8 cellular contexts compared by ENCODE assay signal in the genomic region with DNA sequence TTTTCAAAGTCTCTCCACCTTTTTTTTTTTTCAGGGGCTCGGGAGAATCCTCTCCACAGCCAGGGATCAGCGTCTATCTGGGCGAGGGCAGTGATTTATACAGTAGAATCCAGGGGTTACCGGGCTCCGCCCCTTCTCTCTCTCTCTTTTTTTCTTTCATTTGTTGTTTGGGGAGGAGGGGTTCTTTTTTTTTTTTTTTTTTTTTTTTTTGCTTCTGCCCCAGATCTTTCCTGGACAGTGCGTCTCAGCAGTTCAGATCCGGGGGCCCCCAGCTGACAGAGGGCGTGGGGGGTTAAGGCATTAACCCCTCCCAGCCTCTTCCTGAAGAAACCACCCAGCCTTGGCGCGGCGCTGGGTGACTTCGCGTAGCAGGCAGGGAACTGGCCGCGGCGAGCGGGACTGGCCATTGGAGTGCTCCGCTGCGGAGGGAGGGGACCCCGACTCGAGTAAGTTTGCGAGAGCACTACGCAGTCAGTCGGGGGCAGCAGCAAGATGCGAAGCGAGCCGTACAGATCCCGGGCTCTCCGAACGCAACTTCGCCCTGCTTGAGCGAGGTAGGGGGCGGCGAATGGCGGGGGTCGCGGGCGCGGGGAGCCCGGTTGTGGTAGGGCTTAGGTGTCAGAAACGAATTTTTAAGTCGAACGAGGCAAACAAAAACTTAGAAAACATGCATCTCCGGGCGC. TPM values are rescaled to one million over a fixed set of nuclear protein-coding genes. Genes with fewer than 3 reads are reported as not detected.
DNase-seq lines count a peak whose midpoint lies in the region; ATAC-seq, FAIRE-seq and TF ChIP-seq lines count a peak whose summit lies in the region.

S1PR1 (plus strand) TSS at position 474 of the 683 bp plus-strand sequence. CDS start 1,966 bp downstream, outside the sequence.

- DNase-seq in HT1080 (ENCODE audit: low read depth) (peak; percentile 81), activated B cell treated with CpG ODN at 0.5 μM for 24 hours (peak; percentile 61), kidney (peak; percentile 93), GM19238 (ENCODE audit: insufficient read length, low spot score) (no peak)
- peak; percentile 80 for DNase-seq in central memory CD4-positive, alpha-beta T cell
- DNase-seq in stimulated activated CD4-positive, alpha-beta T cell treated with anti-CD3 and anti-CD28 coated beads, Interleukin-15, amount 100 ng/mL, for 24 hours: peak; percentile 87

- H3K4me2 ChIP-seq in BLaER1: peak within 1 kb of the TSS; percentile 95

- peaks cover 54% of the 10 kb centered on the region for H3K36me3 Mint-ChIP-seq in activated B cell treated with CpG ODN at 0.5 μM for 24 hours (ENCODE audit: low read depth)

- peak within 1 kb of the TSS; percentile 98 for H3K4me3 Mint-ChIP-seq in activated B cell treated with CpG ODN at 0.5 μM for 24 hours

- intact Hi-C loops in activated B cell treated with CpG ODN at 0.5 μM for 24 hours (cut with micrococcal nuclease): loop anchor here (1.0 to 5.0 kb wide), 7 partner anchors 22 to 1104 kb away; partner anchors contain the start of genes SASS6 and TRMT13
- intact Hi-C loops in kidney (cut with DNase I): no loop called here

- H3K9me3 ChIP-seq in BLaER1: no peaks in the 10 kb centered on the region
- H3K9me3 ChIP-seq in kidney (ENCODE audit: control insufficient read depth in 1 of 2, low read length in 2 of 2): no peaks in the 10 kb centered on the region

- H3K4me1 ChIP-seq in BLaER1 (peaks cover 43% of the 10 kb centered on the region), kidney (ENCODE audit: control insufficient read depth in 1 of 2, insufficient read depth in 1 of 2, low read depth in 1 of 2, low read length in 2 of 2) (peaks cover 0 to 13% of the 10 kb centered on the region in 2 donors)

- H3K36me3 ChIP-seq in BLaER1 (peaks cover 14% of the 10 kb centered on the region), kidney (ENCODE audit: control insufficient read depth in 1 of 2, insufficient read depth in 2 of 2, low read length in 2 of 2) (no peaks in the 10 kb centered on the region)

- H3K27me3 ChIP-seq in BLaER1: peaks cover 35% of the 10 kb centered on the region

- POLR2A ChIA-PET in activated B cell treated with CpG ODN at 0.5 μM for 24 hours (lab: Charles Lee): interaction anchor here (0.6 to 5.7 kb wide), 49 partner anchors 9 to 950 kb away, joined by 3 to 154 read pairs (median 8); partner anchors contain the start of genes DPH5, EXTL2 and SLC30A7

- H4K20me1 ChIP-seq in BLaER1: 0 out of 2 replicates have a peak, but pooled peaks cover 12% of the 10 kb centered on the region

- ATAC-seq in GM19467 (IDR thresholded peaks at IDR 0.05; ENCODE audit: unreplicated experiment): peak; percentile 13
- peak; percentile 19 for ATAC-seq in activated B cell treated with CpG ODN at 0.5 μM for 24 hours (ENCODE audit: low read depth)

- H3K9me3 Mint-ChIP-seq in activated B cell treated with CpG ODN at 0.5 μM for 24 hours: no peaks in the 10 kb centered on the region

- peaks cover 61% of the 10 kb centered on the region for H3K4me1 Mint-ChIP-seq in activated B cell treated with CpG ODN at 0.5 μM for 24 hours

- H3K27ac Mint-ChIP-seq in activated B cell treated with CpG ODN at 0.5 μM for 24 hours: peak within 1 kb of the TSS; percentile 98

- H3K27ac ChIP-seq in BLaER1: peak within 1 kb of the TSS; percentile 42
- H3K27ac ChIP-seq in kidney (ENCODE audit: low read depth in 2 of 2, low read length in 2 of 2): peak within 1 kb of the TSS; percentile 78

- H3K4me3 ChIP-seq in BLaER1 (peak within 1 kb of the TSS; percentile 78), kidney (ENCODE audit: low read length in 2 of 2) (peak within 1 kb of the TSS; percentile 70 to 81)

- CTCF ChIA-PET in activated B cell treated with CpG ODN at 0.5 μM for 24 hours (lab: Charles Lee): interaction anchor here (0.6 to 7.0 kb wide), 10 partner anchors 11 to 315 kb away, joined by 3 to 96 read pairs (median 6); no protein-coding TSS in a partner anchor

- H3K9ac ChIP-seq in BLaER1 (peak within 1 kb of the TSS; percentile 79), kidney (ENCODE audit: low read length in 2 of 2) (peak within 1 kb of the TSS; percentile 63 to 84)

- H3K27me3 Mint-ChIP-seq in activated B cell treated with CpG ODN at 0.5 μM for 24 hours: no peaks in the 10 kb centered on the region

- no peak for TF ChIP-seq CTCF in activated B cell treated with CpG ODN at 0.5 μM for 24 hours (IDR thresholded peaks at IDR 0.05)
- no peak for TF ChIP-seq CTCF in kidney (IDR thresholded peaks at IDR 0.05; ENCODE audit: borderline replicate concordance, extremely low read depth, insufficient read depth)

- FAIRE-seq in kidney (lab: Jason Lieb, UNC): no peak

RNA-seq across cellular contexts. Expression of gene S1PR1, which starts in this region (rescaled TPM):
- total RNA-seq in HT1080 (2014; rRNA removed; shearing (Covaris generic)): 13.7 and 15.5 TPM in 2 replicates
- polyA plus RNA-seq in HT1080 (2015; cell fraction: cytosol; rRNA removed): 8.8 and 10.4 TPM in 2 replicates
- polyA plus RNA-seq in HT1080 (2015; cell fraction: nucleus; rRNA removed): 9.1 and 9.8 TPM in 2 replicates
- 77.7 and 85.2 TPM in 2 replicates for total RNA-seq in activated B cell treated with CpG ODN at 0.5 μM for 24 hours
- 51.6 TPM for total RNA-seq in kidney
- polyA plus RNA-seq in kidney (ENCODE audit: insufficient read depth, low read depth, low replicate concordance): 14.2 TPM
